In genomic region chr19:41030651-41031050, GRCh38 we compare ENCODE assay signal across 22 cellular contexts. TPM values are rescaled to one million over a fixed set of nuclear protein-coding genes. Genes with fewer than 3 reads are reported as not detected.
DNase-seq lines count a peak whose midpoint lies in the region; ATAC-seq, FAIRE-seq and TF ChIP-seq lines count a peak whose summit lies in the region.
"Had no signal": no experiment of that assay in that cellular context is flagged by ENCODE, and none has a peak within 500 bp of the region (broad histone marks: within the 10 kb centered on the region; RNA-seq: fewer than 3 reads in every experiment).

No MANE protein-coding gene starts in this region.

- H3K27ac Mint-ChIP-seq in GM23338 = no peak overlapping the region
- no peak overlapping the region for H3K27ac Mint-ChIP-seq in activated T-cell treated with anti-CD3 and anti-CD28 coated beads, Interleukin-2, amount 50 U/mL, for 72 hours
- H3K27ac Mint-ChIP-seq: CD4-positive, alpha-beta T cell had no signal

- H3K27me3 ChIP-seq in GM23338 (ENCODE audit: insufficient read depth) = peaks cover 10% of the 10 kb centered on the region
- H3K27me3 ChIP-seq in WERI-Rb-1 (ENCODE audit: insufficient read depth, low read depth, severe bottlenecking) = no peaks in the 10 kb centered on the region
- H3K27me3 ChIP-seq in HepG2 (ENCODE audit: control insufficient read depth in 1 of 2, insufficient read depth in 2 of 2, low read length in 2 of 2) = peaks cover 1 to 23% of the 10 kb centered on the region in 2 experiments; a peak in 2 of 5 replicates
- no peaks in the 10 kb centered on the region for H3K27me3 ChIP-seq in effector memory CD4-positive, alpha-beta T cell (replicated peaks; ENCODE audit: control insufficient read depth, insufficient read depth, low read length, poor library complexity, severe bottlenecking)
- H3K27me3 ChIP-seq in sigmoid colon = peaks cover 0 to 7% (median 6%) of the 10 kb centered on the region in 3 donors

- TF ChIP-seq EP300 in HepG2 (IDR thresholded peaks at IDR 0.05; ENCODE audit: low read depth in 2 of 2, low read length in 2 of 2) (no peak), HepG2 (CRISPR knock-in tag; IDR thresholded peaks at IDR 0.05; ENCODE audit: borderline replicate concordance) (no peak), sigmoid colon (IDR thresholded peaks at IDR 0.05) (no peak)

- no peaks in the 10 kb centered on the region; the same call in 1 of the 2 replicates for H3K9me2 ChIP-seq in GM23338 (ENCODE audit: insufficient read depth)

- H3K9me3 ChIP-seq in WERI-Rb-1 (ENCODE audit: severe bottlenecking) (no peaks in the 10 kb centered on the region), HepG2 (ENCODE audit: low read length) (no peaks in the 10 kb centered on the region), sigmoid colon (no peaks in the 10 kb centered on the region)
- no peaks in the 10 kb centered on the region for H3K9me3 ChIP-seq in effector memory CD4-positive, alpha-beta T cell (ENCODE audit: control insufficient read depth, low read length)

- no peak overlapping the region for H3K4me2 ChIP-seq in GM23338
- H3K4me2 ChIP-seq in HepG2 (ENCODE audit: low read depth, low read length) = no peak overlapping the region

- H4K20me1 ChIP-seq in GM23338 (replicated peaks; ENCODE audit: insufficient read depth) (no peaks in the 10 kb centered on the region), HepG2 (ENCODE audit: insufficient read depth, low read length) (no peaks in the 10 kb centered on the region)

- peak; percentile 32 to 77; a peak in 3 of 4 replicates for TF ChIP-seq CTCF in GM23338 (conservative IDR thresholded peaks at IDR 0.05; ENCODE audit: low read depth in 2 of 2)
- peak; percentile 44; the same call in 1 of the 2 replicates for TF ChIP-seq CTCF in WERI-Rb-1 (IDR thresholded peaks at IDR 0.05; ENCODE audit: low read depth, low read length)
- no peak for TF ChIP-seq CTCF in fibroblast of the aortic adventitia (IDR thresholded peaks at IDR 0.05; ENCODE audit: insufficient read depth, low read length)
- TF ChIP-seq CTCF in HepG2 (CRISPR knock-in tag; IDR thresholded peaks at IDR 0.05) = 0 out of 2 replicates have a peak, but pooled peaks have one; percentile 22
- no peak for TF ChIP-seq CTCF in sigmoid colon (IDR thresholded peaks at IDR 0.05)

- no peak overlapping the region for H3K4me3 Mint-ChIP-seq in GM23338
- no peak overlapping the region for H3K4me3 Mint-ChIP-seq in activated T-cell treated with anti-CD3 and anti-CD28 coated beads, Interleukin-2, amount 50 U/mL, for 72 hours
- H3K4me3 Mint-ChIP-seq: CD4-positive, alpha-beta T cell had no signal

- no peaks in the 10 kb centered on the region for H3K36me3 ChIP-seq in GM23338 (ENCODE audit: insufficient read depth)
- H3K36me3 ChIP-seq in WERI-Rb-1 = no peaks in the 10 kb centered on the region
- H3K36me3 ChIP-seq in HepG2 (replicated peaks in 1 of 2; ENCODE audit: control insufficient read depth in 1 of 2, insufficient read depth in 2 of 2, low read length in 2 of 2) = no peaks in the 10 kb centered on the region
- H3K36me3 ChIP-seq in effector memory CD4-positive, alpha-beta T cell (ENCODE audit: control insufficient read depth, insufficient read depth, low read length) = no peaks in the 10 kb centered on the region
- no peaks in the 10 kb centered on the region for H3K36me3 ChIP-seq in sigmoid colon

- peaks cover 14% of the 10 kb centered on the region for H3K9me3 Mint-ChIP-seq in GM23338
- peaks cover 2 to 6% of the 10 kb centered on the region in 2 donors for H3K9me3 Mint-ChIP-seq in activated T-cell treated with anti-CD3 and anti-CD28 coated beads, Interleukin-2, amount 50 U/mL, for 72 hours

- no peak for TF ChIP-seq POLR2A in HepG2 (IDR thresholded peaks at IDR 0.05; ENCODE audit: insufficient read depth in 1 of 2, low read depth in 2 of 2, low read length in 2 of 2)
- TF ChIP-seq POLR2A in sigmoid colon (IDR thresholded peaks at IDR 0.05) = no peak

- H3K9ac ChIP-seq in HepG2 (ENCODE audit: insufficient read depth, low read depth, low read length) = no peak overlapping the region

- H3K27ac ChIP-seq in GM23338 (ENCODE audit: low read depth) (no peak overlapping the region), WERI-Rb-1 (no peak overlapping the region), HepG2 (ENCODE audit: extremely low read length, insufficient read depth, low read length) (no peak overlapping the region), sigmoid colon (no peak overlapping the region)
- no peak overlapping the region for H3K27ac ChIP-seq in effector memory CD4-positive, alpha-beta T cell (ENCODE audit: insufficient read depth, low read length, poor library complexity, severe bottlenecking)

- H3F3A ChIP-seq in GM23338 (replicated peaks; ENCODE audit: low read depth) = no peaks in the 10 kb centered on the region

- WGBS in HepG2 (ENCODE audit: low lambda C conversion rate) = 11% methylated on average over 6 of the region's 6 CpGs
- 59 to 75% methylated on average over 6 of the region's 6 CpGs for WGBS in sigmoid colon, 2 donors

- DNase-seq in GM23338 (ENCODE audit: low spot score) (peak; percentile 67), WERI-Rb-1 (peak; percentile 20), fibroblast of the aortic adventitia (ENCODE audit: low read depth) (peak; percentile 3), HepG2 (ENCODE audit: low spot score) (no peak), NCI-H146 (lab: John Stamatoyannopoulos, UW) (no peak), sigmoid colon (no peak)
- no peak for DNase-seq in effector memory CD4-positive, alpha-beta T cell
- no peak for DNase-seq in activated T-cell treated with anti-CD3 and anti-CD28 coated beads, Interleukin-2, amount 50 U/mL, for 72 hours
- DNase-seq: CD4-positive, alpha-beta T cell; EL; HCEC 1CT; KBM-7; NCI-H1105; NCI-H1694; NCI-H748 treated with DMSO at 0.1 percent for 48 hours; NK-92 treated with Interleukin-12 subunit alpha and Interleukin-12 subunit beta, amount 100 ng/mL, for 24 hours; Right ventricle myocardium superior had no signal

- intact Hi-C loops in HepG2 (cut with micrococcal nuclease; ENCODE audit: unreplicated experiment) (no loop called here), sigmoid colon (cut with DNase I) (no loop called here)

- no peak for TF ChIP-seq RAD21 in HepG2 (CRISPR knock-in tag; IDR thresholded peaks at IDR 0.05)

- in situ Hi-C loops in HepG2 (cut with HindIII; ENCODE audit: extremely low pct_ligation_motif_present, low pct_unique_long_range_greater_than_20kb) = no loop called here

- no peaks in the 10 kb centered on the region; the same call in 1 of the 2 replicates for H3K4me1 ChIP-seq in GM23338 (ENCODE audit: insufficient read depth)
- no peaks in the 10 kb centered on the region for H3K4me1 ChIP-seq in HepG2 (ENCODE audit: insufficient read depth, low read length)
- H3K4me1 ChIP-seq in effector memory CD4-positive, alpha-beta T cell (ENCODE audit: control insufficient read depth, insufficient read depth, low read length, poor library complexity, severe bottlenecking) = no peaks in the 10 kb centered on the region
- no peaks in the 10 kb centered on the region for H3K4me1 ChIP-seq in sigmoid colon

- CTCF ChIA-PET in HepG2 (lab: Yijun Ruan, JAX; ENCODE audit: low intra/inter-chr PET ratio, low total read pairs) = no interaction called here

- H2AFZ ChIP-seq in GM23338 (peak overlapping the region; percentile 39), HepG2 (ENCODE audit: low read length) (no peak overlapping the region)

- no peaks in the 10 kb centered on the region for H3K79me2 ChIP-seq in GM23338 (replicated peaks; ENCODE audit: insufficient read depth)
- H3K79me2 ChIP-seq in HepG2 (ENCODE audit: insufficient read depth, low read length) = no peaks in the 10 kb centered on the region

- ATAC-seq in GM23338 (peak; percentile 90), HepG2 (no peak)
- ATAC-seq in activated T-cell treated with anti-CD3 and anti-CD28 coated beads, Interleukin-2, amount 50 U/mL, for 72 hours (replicated peaks in 1 of 2) = no peak

- peaks cover 2% of the 10 kb centered on the region; the same call in 2 of the 3 replicates for H3K36me3 Mint-ChIP-seq in GM23338 (ENCODE audit: low read depth)
- H3K36me3 Mint-ChIP-seq in activated T-cell treated with anti-CD3 and anti-CD28 coated beads, Interleukin-2, amount 50 U/mL, for 72 hours (ENCODE audit: insufficient read depth in 2 of 2) = peaks cover 5% of the 10 kb centered on the region in 2 donors

- H3K27me3 Mint-ChIP-seq in GM23338 (ENCODE audit: insufficient read depth, low read depth, poor library complexity) = peaks cover 9% of the 10 kb centered on the region
- H3K27me3 Mint-ChIP-seq in activated T-cell treated with anti-CD3 and anti-CD28 coated beads, Interleukin-2, amount 50 U/mL, for 72 hours (ENCODE audit: low read depth) = peaks cover 24% of the 10 kb centered on the region

- no peak overlapping the region for H3K4me3 ChIP-seq in GM23338
- no peak overlapping the region for H3K4me3 ChIP-seq in WERI-Rb-1 (ENCODE audit: low read depth, low read length)
- H3K4me3 ChIP-seq in fibroblast of the aortic adventitia (ENCODE audit: low read depth, low read length) = no peak overlapping the region
- H3K4me3 ChIP-seq in HepG2 (replicated peaks in 1 of 3; ENCODE audit: insufficient read depth in 1 of 3, low read depth in 2 of 3, low read length in 3 of 3) = no peak overlapping the region
- no peak overlapping the region for H3K4me3 ChIP-seq in effector memory CD4-positive, alpha-beta T cell (ENCODE audit: insufficient read depth, low read depth, low read length, poor library complexity, severe bottlenecking)
- no peak overlapping the region for H3K4me3 ChIP-seq in sigmoid colon

- H3K4me1 Mint-ChIP-seq in GM23338 = peaks cover 7% of the 10 kb centered on the region
- H3K4me1 Mint-ChIP-seq in activated T-cell treated with anti-CD3 and anti-CD28 coated beads, Interleukin-2, amount 50 U/mL, for 72 hours (ENCODE audit: low read depth) = no peaks in the 10 kb centered on the region

- FAIRE-seq in HepG2 (lab: Jason Lieb, UNC) = no peak
- FAIRE-seq: A204.1, GM12892, GM18507 had no signal

- BruUV-seq in HepG2 (replicated peaks; lab: Mats Ljungman, UMichigan) = no TSS peak

- POLR2A ChIA-PET in HepG2 (lab: Yijun Ruan, JAX) = no interaction called here

RNA-seq across cellular contexts. Expression of gene CYP2B6, which starts 39.6 kb away (rescaled TPM):
- 1.2 and 8.4 TPM in 2 replicates for total RNA-seq in GM23338 (2014; rRNA removed; shearing (Covaris generic))
- 2.9 and 3.9 TPM in 2 replicates for polyA plus RNA-seq in GM23338 (2016; fragmentation: Nextera tagmentation; extraction: Ambion mirVana)
- not detected in 2 replicates for total RNA-seq in fibroblast of the aortic adventitia (ENCODE audit: low replicate concordance)
- total RNA-seq in HepG2 (2016; rRNA removed; fragmentation: Illumina TruSeq; extraction: Trizol) = not detected in 2 replicates
- not detected in 2 replicates for total RNA-seq in HepG2 (2016; cell fraction: cytosol; rRNA removed; fragmentation: Illumina TruSeq; extraction: Trizol; ENCODE audit: low read depth)
- not detected in 2 replicates for total RNA-seq in HepG2 (2016; cell fraction: insoluble cytoplasmic fraction; rRNA removed; fragmentation: Illumina TruSeq; extraction: Trizol)
- total RNA-seq in HepG2 (2016; cell fraction: membrane; rRNA removed; fragmentation: Illumina TruSeq; extraction: Trizol) = not detected in 2 replicates
- not detected in 2 replicates for total RNA-seq in HepG2 (2016; cell fraction: nucleus; rRNA removed; fragmentation: Illumina TruSeq; extraction: Trizol)
- polyA plus RNA-seq in HepG2 (2011; rRNA removed) = 0.09 TPM in 2 replicates
- polyA plus RNA-seq in HepG2 (2011; cell fraction: cytosol; rRNA removed) = 0.07 and 0.08 TPM in 2 replicates
- polyA plus RNA-seq in HepG2 (2011; cell fraction: nucleus; rRNA removed) = 0.10 and 0.12 TPM in 2 replicates
- polyA plus RNA-seq in HepG2 (2012) = not detected in 2 replicates
- polyA plus RNA-seq in HepG2 (2016; cell fraction: cytosol; fragmentation: Illumina TruSeq; extraction: Trizol; ENCODE audit: low read depth) = not detected in 2 replicates
- polyA plus RNA-seq in HepG2 (2016; cell fraction: insoluble cytoplasmic fraction; fragmentation: Illumina TruSeq; extraction: Trizol; ENCODE audit: low read depth) = not detected in 2 replicates
- not detected in 2 replicates for polyA plus RNA-seq in HepG2 (2016; cell fraction: membrane; fragmentation: Illumina TruSeq; extraction: Trizol; ENCODE audit: low read depth)
- not detected in 2 replicates for polyA plus RNA-seq in HepG2 (2016; cell fraction: nucleus; fragmentation: Illumina TruSeq; extraction: Trizol; ENCODE audit: insufficient read depth, low read depth)
- polyA minus RNA-seq in HepG2 (2011; rRNA and poly(A)+ RNA removed; ENCODE audit: low replicate concordance) = 0.26 TPM in 1 of 2 replicates, not detected in the other
- polyA minus RNA-seq in HepG2 (2011; cell fraction: cytosol; rRNA and poly(A)+ RNA removed) = not detected in 2 replicates
- not detected in 2 replicates for polyA minus RNA-seq in HepG2 (2011; cell fraction: nucleus; rRNA and poly(A)+ RNA removed)
- not detected for total RNA-seq in activated T-cell treated with anti-CD3 and anti-CD28 coated beads, Interleukin-2, amount 50 U/mL, for 72 hours
- not detected for total RNA-seq in sigmoid colon
- 1 to 10 TPM; 2.7 to 5.8 (median 3.0) TPM for polyA plus RNA-seq in sigmoid colon
- total RNA-seq: CD4-positive, alpha-beta T cell; NCI-H460 had no signal
- polyA plus RNA-seq: BJ had no signal

RNA-seq across cellular contexts. Expression of gene CYP2A13, which starts 57.6 kb away (rescaled TPM):
- 0.35 and 0.50 TPM in 2 replicates for total RNA-seq in GM23338 (2014; rRNA removed; shearing (Covaris generic))
- 0.27 and 0.40 TPM in 2 replicates for polyA plus RNA-seq in GM23338 (2016; fragmentation: Nextera tagmentation; extraction: Ambion mirVana)
- not detected in 2 replicates for total RNA-seq in fibroblast of the aortic adventitia (ENCODE audit: low replicate concordance)
- not detected in 2 replicates for total RNA-seq in HepG2 (2016; rRNA removed; fragmentation: Illumina TruSeq; extraction: Trizol)
- not detected in 2 replicates for total RNA-seq in HepG2 (2016; cell fraction: cytosol; rRNA removed; fragmentation: Illumina TruSeq; extraction: Trizol; ENCODE audit: low read depth)
- total RNA-seq in HepG2 (2016; cell fraction: insoluble cytoplasmic fraction; rRNA removed; fragmentation: Illumina TruSeq; extraction: Trizol) = not detected in 2 replicates
- total RNA-seq in HepG2 (2016; cell fraction: membrane; rRNA removed; fragmentation: Illumina TruSeq; extraction: Trizol) = not detected in 2 replicates
- not detected in 2 replicates for total RNA-seq in HepG2 (2016; cell fraction: nucleus; rRNA removed; fragmentation: Illumina TruSeq; extraction: Trizol)
- polyA plus RNA-seq in HepG2 (2011; rRNA removed) = not detected in 2 replicates
- polyA plus RNA-seq in HepG2 (2011; cell fraction: cytosol; rRNA removed) = not detected in 2 replicates
- polyA plus RNA-seq in HepG2 (2011; cell fraction: nucleus; rRNA removed) = not detected in 2 replicates
- not detected in 2 replicates for polyA plus RNA-seq in HepG2 (2012)
- not detected in 2 replicates for polyA plus RNA-seq in HepG2 (2016; cell fraction: cytosol; fragmentation: Illumina TruSeq; extraction: Trizol; ENCODE audit: low read depth)
- not detected in 2 replicates for polyA plus RNA-seq in HepG2 (2016; cell fraction: insoluble cytoplasmic fraction; fragmentation: Illumina TruSeq; extraction: Trizol; ENCODE audit: low read depth)
- not detected in 2 replicates for polyA plus RNA-seq in HepG2 (2016; cell fraction: membrane; fragmentation: Illumina TruSeq; extraction: Trizol; ENCODE audit: low read depth)
- not detected in 2 replicates for polyA plus RNA-seq in HepG2 (2016; cell fraction: nucleus; fragmentation: Illumina TruSeq; extraction: Trizol; ENCODE audit: insufficient read depth, low read depth)
- polyA minus RNA-seq in HepG2 (2011; rRNA and poly(A)+ RNA removed; ENCODE audit: low replicate concordance) = not detected in 2 replicates
- polyA minus RNA-seq in HepG2 (2011; cell fraction: cytosol; rRNA and poly(A)+ RNA removed) = not detected in 2 replicates
- polyA minus RNA-seq in HepG2 (2011; cell fraction: nucleus; rRNA and poly(A)+ RNA removed) = not detected in 2 replicates
- total RNA-seq in activated T-cell treated with anti-CD3 and anti-CD28 coated beads, Interleukin-2, amount 50 U/mL, for 72 hours = not detected
- not detected for total RNA-seq in sigmoid colon
- not detected for polyA plus RNA-seq in sigmoid colon
- total RNA-seq: CD4-positive, alpha-beta T cell; NCI-H460; Right ventricle myocardium superior had no signal
- polyA plus RNA-seq: BJ had no signal

Comparison
In these comparisons a context has a peak if more than half of its experiments do, and no peak if none do; other contexts are left out.
1. DNase-seq: peak in GM23338 (single experiment), WERI-Rb-1 (single experiment) and fibroblast of the aortic adventitia (single experiment); none in HepG2 (single experiment), effector memory CD4-positive, alpha-beta T cell (0 of 3), NCI-H146 (single experiment), activated T-cell treated with anti-CD3 and anti-CD28 coated beads, Interleukin-2, amount 50 U/mL, for 72 hours (0 of 2) and sigmoid colon (single experiment).
2. CTCF ChIP-seq: peak in GM23338 (2 of 2), WERI-Rb-1 (single experiment) and HepG2 (single experiment); none in fibroblast of the aortic adventitia (single experiment) and sigmoid colon (0 of 4).